ENCODE assay signal across 4 cellular contexts in the genomic region with DNA sequence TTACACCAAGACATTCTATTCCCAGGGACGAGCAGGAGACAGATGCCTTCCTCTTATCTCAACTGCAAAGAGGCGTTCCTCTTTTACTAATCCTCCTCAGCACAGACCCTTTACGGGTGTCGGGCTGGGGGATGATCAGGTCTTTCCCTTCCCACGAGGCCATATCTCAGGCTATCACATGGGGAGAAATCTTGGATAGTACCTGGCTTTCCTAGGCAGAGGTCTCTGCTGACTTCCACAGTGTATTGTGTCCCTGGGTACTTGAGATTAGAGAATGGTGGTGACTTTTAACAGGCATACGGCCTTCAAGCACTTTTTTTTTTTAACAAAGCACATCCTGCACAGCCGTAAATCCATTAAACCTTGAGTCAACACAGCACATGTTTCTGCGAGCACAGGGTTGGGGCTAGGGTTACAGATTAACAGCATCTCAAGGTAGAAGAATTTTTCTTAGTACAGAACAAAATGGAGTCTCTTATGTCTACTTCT. TPM values are rescaled to one million over a fixed set of nuclear protein-coding genes. Genes with fewer than 3 reads are reported as not detected.
"Had no signal": no experiment of that assay in that cellular context is flagged by ENCODE, and none has a peak within 500 bp of the region (broad histone marks: within the 10 kb centered on the region; RNA-seq: fewer than 3 reads in every experiment).

No MANE protein-coding gene starts in this region.

RNA-seq across cellular contexts. Expression of a gene that starts 7.6 kb away (rescaled TPM):
- total RNA-seq: bronchial epithelial cell; endothelial cell of umbilical vein; natural killer cell treated with Interleukin-12 subunit alpha and Interleukin-12 subunit beta and Interleukin-15 and Interleukin-18, amount 100 ng/mL, for 72 hours; occipital lobe had no signal
